ENCODE assay signal across 28 cellular contexts in the genomic region with DNA sequence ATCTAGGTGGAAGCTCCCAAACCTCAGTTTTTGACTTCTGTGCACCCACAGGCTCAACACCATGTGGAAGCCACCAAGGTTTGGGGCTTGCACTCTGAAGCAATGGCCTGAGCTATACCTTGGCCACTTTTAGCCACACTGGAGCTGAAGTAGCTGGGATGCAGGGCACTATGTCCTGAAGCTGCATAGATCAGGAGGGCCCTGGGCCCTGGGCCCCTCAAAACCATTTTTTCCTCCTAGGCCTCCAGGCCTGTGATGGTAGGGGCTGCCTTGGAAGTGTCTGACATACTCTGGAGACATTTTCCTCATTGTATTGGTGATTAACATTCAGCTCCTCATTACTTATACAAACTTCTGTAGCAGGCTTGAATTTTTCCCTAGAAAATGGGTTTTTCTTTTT.
"Had no signal": no experiment of that assay in that cellular context is flagged by ENCODE, and none has a peak within 500 bp of the region (broad histone marks: within the 10 kb centered on the region; RNA-seq: fewer than 3 reads in every experiment).

No MANE protein-coding gene starts in this region.

- H3K9me3 ChIP-seq: colonic mucosa, gastrocnemius medialis had no signal

- DNase-seq: colonic mucosa; cortex of kidney; dermis blood vessel endothelial cell; dorsolateral prefrontal cortex; effector CD4-positive, alpha-beta T cell; effector CD8-positive, alpha-beta T cell; effector memory CD4-positive, alpha-beta T cell; effector memory CD8-positive, alpha-beta T cell; endodermal cell; erythroblast; esophagus squamous epithelium; foreskin fibroblast; foreskin keratinocyte; foreskin melanocyte; gastrocnemius medialis; glutamatergic neuron; head of caudate nucleus; heart left ventricle; heart right ventricle had no signal

- H3K4me1 ChIP-seq: colonic mucosa, esophagus muscularis mucosa, esophagus squamous epithelium, foreskin keratinocyte, gastrocnemius medialis, gastroesophageal sphincter, heart left ventricle, heart right ventricle had no signal

- H3K27me3 ChIP-seq: colonic mucosa, esophagus muscularis mucosa, esophagus squamous epithelium, foreskin keratinocyte, gastrocnemius medialis, gastroesophageal sphincter, heart left ventricle, heart right ventricle had no signal

- ATAC-seq: effector memory CD8-positive, alpha-beta T cell; esophagus mucosa; foreskin keratinocyte; gastrocnemius medialis; gastroesophageal sphincter; heart left ventricle; heart right ventricle had no signal

- H3K27ac ChIP-seq: colonic mucosa, coronary artery, dorsolateral prefrontal cortex, epithelial cell of prostate, esophagus muscularis mucosa, esophagus squamous epithelium, foreskin keratinocyte, gastrocnemius medialis, gastroesophageal sphincter, heart left ventricle, heart right ventricle had no signal

- H3K36me3 ChIP-seq: colonic mucosa, esophagus muscularis mucosa, esophagus squamous epithelium, gastrocnemius medialis, gastroesophageal sphincter, heart left ventricle, heart right ventricle had no signal

- FAIRE-seq: colon, endometrium, endothelial cell of umbilical vein, frontal cortex had no signal

- H3K4me3 ChIP-seq: colonic mucosa, coronary artery, dorsolateral prefrontal cortex, esophagus muscularis mucosa, esophagus squamous epithelium, gastrocnemius medialis, gastroesophageal sphincter, heart left ventricle, heart right ventricle had no signal
